Comparison of ENCODE assay signal across 8 cellular contexts in the genomic region with DNA sequence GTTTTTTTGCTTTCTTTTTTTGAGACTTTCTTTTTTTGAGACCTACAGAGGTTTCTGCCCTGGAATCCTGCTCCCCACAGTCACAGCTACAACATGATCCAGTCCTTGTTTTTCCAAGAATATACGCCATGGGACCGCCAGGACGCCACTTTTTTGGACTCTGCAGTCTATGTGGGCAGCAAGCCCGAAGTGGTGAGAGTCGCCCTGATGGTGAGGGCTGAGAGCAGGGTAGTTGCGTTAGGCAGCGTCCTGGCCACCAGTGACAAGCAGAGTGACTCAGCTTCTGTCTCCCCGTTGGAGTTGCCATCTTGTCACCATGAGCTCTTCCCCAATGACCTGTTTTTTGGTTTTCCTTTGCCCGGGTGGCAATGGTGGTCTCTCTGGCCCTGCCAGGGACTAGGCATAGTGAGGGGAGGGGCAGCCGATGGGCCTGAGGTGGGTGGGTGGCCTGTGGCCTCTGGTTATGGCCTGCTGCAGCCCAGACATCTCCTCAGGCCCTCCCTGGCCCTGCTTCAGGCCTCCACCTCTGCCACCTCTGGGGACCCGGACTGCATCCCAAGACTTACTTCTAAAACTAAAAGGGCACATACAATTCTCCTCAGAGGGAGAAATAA.
"Had no signal": no experiment of that assay in that cellular context is flagged by ENCODE, and none has a peak within 500 bp of the region (broad histone marks: within the 10 kb centered on the region; RNA-seq: fewer than 3 reads in every experiment).

No MANE protein-coding gene starts in this region.

- H3K4me3 ChIP-seq: K562 had no signal

- DNase-seq: IMR-90, KBM-7, KG1 had no signal

- FAIRE-seq: HepG2, HTR-8/SVneo, K562 had no signal

- H3K4me1 Mint-ChIP-seq: IgD-negative memory B cell had no signal

- H3K4me3 Mint-ChIP-seq: IgD-negative memory B cell had no signal

- H3K27ac Mint-ChIP-seq: IgD-negative memory B cell had no signal

- H3K27me3 Mint-ChIP-seq: IgD-negative memory B cell had no signal

- H3K27ac ChIP-seq: HL-60 had no signal
